ENCODE assay signal across 17 cellular contexts in the genomic region with DNA sequence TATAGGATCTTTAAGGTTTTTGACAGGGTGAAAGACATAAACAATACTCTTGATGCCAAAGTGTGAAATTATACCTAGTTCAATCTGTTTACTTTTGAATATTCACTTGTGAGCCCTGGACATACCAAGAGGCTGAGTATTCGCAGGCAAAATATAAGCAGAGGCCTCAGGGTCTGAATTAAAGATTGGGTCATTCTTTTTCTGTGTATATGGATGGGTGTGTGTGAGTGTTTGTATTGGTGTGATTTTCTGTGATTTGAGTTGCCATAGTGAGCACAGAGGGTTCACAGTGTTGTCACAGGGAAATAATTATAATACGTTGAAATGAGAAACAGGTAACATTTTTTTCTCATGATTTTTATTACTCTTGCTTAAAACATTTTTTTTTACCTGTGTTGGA.
"Had no signal": no experiment of that assay in that cellular context is flagged by ENCODE, and none has a peak within 500 bp of the region (broad histone marks: within the 10 kb centered on the region; RNA-seq: fewer than 3 reads in every experiment).

No MANE protein-coding gene starts in this region.

- H3K27me3 ChIP-seq: body of pancreas, dorsolateral prefrontal cortex, gastrocnemius medialis, right lobe of liver, suprapubic skin, transverse colon, uterus had no signal

- H3K36me3 ChIP-seq: gastrocnemius medialis, left ventricle myocardium inferior, right lobe of liver, suprapubic skin, transverse colon, uterus had no signal

- DNase-seq: activated CD4-positive, alpha-beta memory T cell treated with anti-CD3 and anti-CD28 coated beads for 36 hours; activated CD4-positive, alpha-beta T cell treated with anti-CD3 and anti-CD28 coated beads for 4 hours; activated naive CD4-positive, alpha-beta T cell; activated naive CD8-positive, alpha-beta T cell treated with anti-CD3 and anti-CD28 coated beads, Interleukin-2, amount 10 ng/mL, durations not matched to agents 7 days and 5 days; activated T-cell treated with anti-CD3 and anti-CD28 coated beads for 4 hours; dorsolateral prefrontal cortex; gastrocnemius medialis; left ventricle myocardium inferior; psoas muscle; right lobe of liver; stimulated activated CD4-positive, alpha-beta T cell treated with anti-CD3 and anti-CD28 coated beads, Interleukin-15, amount 100 ng/mL, for 24 hours; stimulated activated CD4-positive, alpha-beta T cell treated with anti-CD3 and anti-CD28 coated beads, Interleukin-2, amount 100 ng/mL, for 48 hours; stimulated activated naive CD8-positive, alpha-beta T cell treated with anti-CD3 and anti-CD28 coated beads, Interleukin-15, amount 100 ng/mL, for 72 hours; transverse colon; uterus had no signal

- ATAC-seq: gastrocnemius medialis, psoas muscle had no signal

- H3K4me3 ChIP-seq: body of pancreas, dorsolateral prefrontal cortex, gastrocnemius medialis, left ventricle myocardium inferior, psoas muscle, right lobe of liver, suprapubic skin, transverse colon, uterus had no signal

- H3K9me3 ChIP-seq: body of pancreas, gastrocnemius medialis, left ventricle myocardium inferior, psoas muscle, right lobe of liver, suprapubic skin, transverse colon, uterus had no signal

- H3K4me1 ChIP-seq: gastrocnemius medialis, left ventricle myocardium inferior, psoas muscle, right lobe of liver, suprapubic skin, uterus had no signal

- H3K27ac ChIP-seq: body of pancreas, dorsolateral prefrontal cortex, gastrocnemius medialis, left ventricle myocardium inferior, psoas muscle, right lobe of liver, suprapubic skin, transverse colon, uterus had no signal
